8 cellular contexts compared by ENCODE assay signal in genomic region chr9:137295313-137296213, GRCh38. TPM values are rescaled to one million over a fixed set of nuclear protein-coding genes. Genes with fewer than 3 reads are reported as not detected.
DNase-seq lines count a peak whose midpoint lies in the region; ATAC-seq and TF ChIP-seq lines count a peak whose summit lies in the region.

No MANE protein-coding gene starts in this region.

- no peaks in the 10 kb centered on the region; the same call in 1 of the 2 replicates for H4K20me1 ChIP-seq in Karpas-422 (ENCODE audit: insufficient read depth, low read depth, low read length)

- H3K79me2 ChIP-seq in Karpas-422 (ENCODE audit: low read length), result no peaks in the 10 kb centered on the region
- no peaks in the 10 kb centered on the region for H3K79me2 ChIP-seq in trophoblast cell (ENCODE audit: control insufficient read depth, insufficient read depth, low read length, poor library complexity)

- H3K14ac ChIP-seq in trophoblast cell (ENCODE audit: low read length), result no peak overlapping the region

- no peak overlapping the region for H4K8ac ChIP-seq in trophoblast cell (ENCODE audit: low read depth, low read length)

- H3K23ac ChIP-seq in trophoblast cell (ENCODE audit: low read length), result no peak overlapping the region

- H3K27me3 ChIP-seq in Karpas-422 (ENCODE audit: low read length) (no peaks in the 10 kb centered on the region), trophoblast cell (ENCODE audit: insufficient read depth, low read length) (peaks cover 7% of the 10 kb centered on the region)

- no peak overlapping the region for H2BK5ac ChIP-seq in trophoblast cell (ENCODE audit: low read depth, low read length, poor library complexity)

- ATAC-seq in HG03039 (IDR thresholded peaks at IDR 0.05; ENCODE audit: unreplicated experiment), result no peak

- H3K4me3 ChIP-seq in Karpas-422 (ENCODE audit: low read length) (no peak overlapping the region), fibroblast of villous mesenchyme (ENCODE audit: low read depth, low read length) (peak overlapping the region; percentile 30), trophoblast cell (ENCODE audit: low read depth, low read length) (peak overlapping the region; percentile 14)

- no peaks in the 10 kb centered on the region for H3K9me2 ChIP-seq in Karpas-422 (replicated peaks; ENCODE audit: insufficient read depth, low read length)

- H3K79me1 ChIP-seq in trophoblast cell (ENCODE audit: low read length), result no peaks in the 10 kb centered on the region

- H3K9me3 ChIP-seq in Karpas-422 (ENCODE audit: low read length) (no peaks in the 10 kb centered on the region), trophoblast cell (ENCODE audit: insufficient read depth, low read depth, low read length) (peaks cover 8% of the 10 kb centered on the region)

- H3K27ac ChIP-seq in Karpas-422 (ENCODE audit: low read length) (no peak overlapping the region), trophoblast cell (ENCODE audit: low read depth, low read length) (no peak overlapping the region)

- H3K4me1 ChIP-seq in Karpas-422 (ENCODE audit: low read length) (peaks cover 24% of the 10 kb centered on the region), trophoblast cell (ENCODE audit: control insufficient read depth in 1 of 2, insufficient read depth in 2 of 2, low read length in 2 of 2) (peaks cover 3 to 14% of the 10 kb centered on the region in 2 experiments)

- TF ChIP-seq CTCF in fibroblast of villous mesenchyme (IDR thresholded peaks at IDR 0.05; ENCODE audit: insufficient read depth, low read depth, low read length), result peak; percentile 32

- no peak overlapping the region for H4K12ac ChIP-seq in trophoblast cell (ENCODE audit: low read depth, low read length)

- H3K4me2 ChIP-seq in Karpas-422 (ENCODE audit: low read depth, low read length, poor library complexity, severe bottlenecking) (no peak overlapping the region), trophoblast cell (ENCODE audit: low read length) (peak overlapping the region; percentile 62)

- H2AFZ ChIP-seq in Karpas-422 (ENCODE audit: low read length), result no peak overlapping the region
- no peak overlapping the region for H2AFZ ChIP-seq in trophoblast cell (ENCODE audit: insufficient read depth, low read length, poor library complexity)

- DNase-seq in NCI-H2171 (lab: John Stamatoyannopoulos, UW) (peak; percentile 40), NCI-H2171 treated with DMSO at 0.1 percent for 48 hours (lab: John Stamatoyannopoulos, UW) (no peak), Karpas-422 (peak; percentile 80), fibroblast of villous mesenchyme (ENCODE audit: low read depth) (no peak), trophoblast cell (peak in 1 of 2 donors; percentile 27), occipital lobe (lab: John Stamatoyannopoulos, UW) (no peak)
- peak; percentile 69 to 80 for DNase-seq in activated T-cell treated with anti-CD3 and anti-CD28 coated beads, Interleukin-2, amount 50 U/mL, for 48 hours

- no peak overlapping the region for H2AK5ac ChIP-seq in trophoblast cell (ENCODE audit: low read length)

- H3K9ac ChIP-seq in Karpas-422 (ENCODE audit: low read length), result no peak overlapping the region
- H3K9ac ChIP-seq in trophoblast cell (ENCODE audit: low read length), result no peak overlapping the region

- no peak overlapping the region for H3K4ac ChIP-seq in trophoblast cell (ENCODE audit: low read depth, low read length)

- H3K36me3 ChIP-seq in Karpas-422 (ENCODE audit: insufficient read depth, low read length) (no peaks in the 10 kb centered on the region), trophoblast cell (ENCODE audit: control insufficient read depth in 1 of 2, insufficient read depth in 2 of 2, low read length in 2 of 2) (no peaks in the 10 kb centered on the region)

- no peak overlapping the region for H4K91ac ChIP-seq in trophoblast cell (ENCODE audit: low read depth, low read length)

- H2BK120ac ChIP-seq in trophoblast cell (ENCODE audit: insufficient read depth, low read length, poor library complexity), result no peak overlapping the region

- no CpG with 5 or more reads among the region's 120 CpGs for WGBS in trophoblast cell (ENCODE audit: extremely low coverage, insufficient coverage, insufficient read length)

- no peak overlapping the region for H3K18ac ChIP-seq in trophoblast cell (ENCODE audit: low read length)

- no peak overlapping the region for H2BK12ac ChIP-seq in trophoblast cell (ENCODE audit: low read length)

RNA-seq across cellular contexts. Expression of gene NRARP, which starts 6.5 kb away (rescaled TPM):
- 1.4 and 1.8 TPM in 2 replicates for total RNA-seq in Karpas-422 (2014; rRNA removed; shearing (Covaris generic); ENCODE audit: low replicate concordance)
- total RNA-seq in fibroblast of villous mesenchyme (under 0.01 and 0.32 TPM in 2 replicates), occipital lobe (3.6 TPM)
- polyA plus RNA-seq in trophoblast cell (2013), result 1.6 and 1.7 TPM in 2 replicates

RNA-seq across cellular contexts. Expression of gene TOR4A, which starts 18.0 kb away (rescaled TPM):
- total RNA-seq in Karpas-422 (2014; rRNA removed; shearing (Covaris generic); ENCODE audit: low replicate concordance), result 8.8 and 19.2 TPM in 2 replicates
- total RNA-seq in fibroblast of villous mesenchyme (39.3 and 42.3 TPM in 2 replicates), occipital lobe (0.31 TPM)
- 6.7 and 6.8 TPM in 2 replicates for polyA plus RNA-seq in trophoblast cell (2013)

RNA-seq across cellular contexts. Expression of gene NELFB, which starts 40.4 kb away (rescaled TPM):
- 17.8 and 42.7 TPM in 2 replicates for total RNA-seq in Karpas-422 (2014; rRNA removed; shearing (Covaris generic); ENCODE audit: low replicate concordance)
- total RNA-seq in fibroblast of villous mesenchyme, result 47.1 and 48.6 TPM in 2 replicates
- polyA plus RNA-seq in trophoblast cell (2013), result 33.0 and 34.2 TPM in 2 replicates
- 44.8 TPM for total RNA-seq in occipital lobe

RNA-seq across cellular contexts. Expression of gene STPG3, which starts 44.5 kb away (rescaled TPM):
- total RNA-seq in Karpas-422 (2014; rRNA removed; shearing (Covaris generic); ENCODE audit: low replicate concordance), result 0.61 and 0.86 TPM in 2 replicates
- not detected in 2 replicates for total RNA-seq in fibroblast of villous mesenchyme
- polyA plus RNA-seq in trophoblast cell (2013), result not detected in 2 replicates
- not detected for total RNA-seq in occipital lobe

RNA-seq across cellular contexts. Expression of gene TUBB4B, which starts 54.5 kb away (rescaled TPM):
- total RNA-seq in Karpas-422 (2014; rRNA removed; shearing (Covaris generic); ENCODE audit: low replicate concordance), result 97.1 and 152 TPM in 2 replicates
- total RNA-seq in fibroblast of villous mesenchyme, result 151 and 218 TPM in 2 replicates
- polyA plus RNA-seq in trophoblast cell (2013), result 432 and 443 TPM in 2 replicates
- 68.9 TPM for total RNA-seq in occipital lobe

Comparison
In these comparisons a context has a peak if more than half of its experiments do, and no peak if none do; other contexts are left out.
1. DNase-seq: peak in NCI-H2171 (single experiment), Karpas-422 (single experiment) and activated T-cell treated with anti-CD3 and anti-CD28 coated beads, Interleukin-2, amount 50 U/mL, for 48 hours (2 of 2); none in NCI-H2171 treated with DMSO at 0.1 percent for 48 hours (single experiment), fibroblast of villous mesenchyme (single experiment) and occipital lobe (single experiment).